In the genomic region with DNA sequence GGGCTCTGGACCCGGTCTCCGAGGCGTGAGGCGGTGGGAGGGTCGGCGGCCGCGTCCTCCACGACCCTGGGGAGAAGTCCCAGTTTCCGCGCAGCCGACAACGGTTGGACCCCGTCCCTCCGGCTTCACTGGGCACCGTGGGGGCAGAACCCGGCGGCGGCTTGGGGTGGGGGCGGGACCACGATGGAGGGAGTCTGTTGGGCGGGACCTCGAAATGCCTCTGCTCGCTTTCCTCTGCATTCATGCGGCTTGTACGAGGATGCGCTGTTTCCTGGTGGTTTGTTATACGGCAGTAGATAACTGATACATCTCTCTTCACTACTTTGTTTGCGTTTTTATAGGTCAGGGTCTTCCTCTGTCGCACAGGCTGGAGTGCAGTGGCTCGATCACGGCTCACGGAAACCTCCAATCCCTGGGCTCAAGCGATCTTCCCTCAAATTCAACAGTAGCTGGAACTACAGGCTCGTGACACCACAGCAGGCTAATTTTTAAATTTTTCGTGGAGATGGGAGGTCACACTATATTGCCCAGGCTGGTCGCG, we compare ENCODE assay signal across 8 cellular contexts. TPM values are rescaled to one million over a fixed set of nuclear protein-coding genes. Genes with fewer than 3 reads are reported as not detected.
DNase-seq lines count a peak whose midpoint lies in the region; ATAC-seq lines count a peak whose summit lies in the region.

No MANE protein-coding gene starts in this region.

- H3K27me3 Mint-ChIP-seq in activated CD8-positive, alpha-beta memory T cell treated with anti-CD3 and anti-CD28 coated beads, Interleukin-2, amount 10 ng/mL, durations not matched to agents 7 days and 5 days: no peaks in the 10 kb centered on the region

- peak overlapping the region; percentile 72 for H3K27ac ChIP-seq in caudate nucleus (ENCODE audit: low read depth, low read length)

- peak overlapping the region; percentile 90 for H3K4me3 Mint-ChIP-seq in activated CD8-positive, alpha-beta memory T cell treated with anti-CD3 and anti-CD28 coated beads, Interleukin-2, amount 10 ng/mL, durations not matched to agents 7 days and 5 days

- peak; percentile 78 for DNase-seq in activated CD8-positive, alpha-beta memory T cell treated with anti-CD3 and anti-CD28 coated beads, Interleukin-2, amount 10 ng/mL, durations not matched to agents 7 days and 5 days
- no peak for DNase-seq in activated CD8-positive, alpha-beta memory T cell treated with anti-CD3 and anti-CD28 coated beads for 24 hours
- DNase-seq in UCSD-AML1 (lab: John Stamatoyannopoulos, UW; ENCODE audit: unreplicated experiment) (peak; percentile 78), caudate nucleus (lab: John Stamatoyannopoulos, UW) (peak in 15 of 61 donors; percentile 13 to 55 (median 38)), left colon (peak; percentile 73 to 75), NOMO-1 (lab: John Stamatoyannopoulos, UW; ENCODE audit: unreplicated experiment in 2 of 2) (no peak)
- peak; percentile 65 for DNase-seq in stimulated activated CD4-positive, alpha-beta T cell treated with anti-CD3 and anti-CD28 coated beads, Interleukin-1b, Interleukin-23, amount 100 ng/mL, for 48 hours

- peak; percentile 14 for ATAC-seq in activated CD8-positive, alpha-beta memory T cell treated with anti-CD3 and anti-CD28 coated beads, Interleukin-2, amount 10 ng/mL, durations not matched to agents 7 days and 5 days
- ATAC-seq in left colon (peak; percentile 10), HG02759 (IDR thresholded peaks at IDR 0.05; ENCODE audit: unreplicated experiment) (no peak)

- H3K4me1 Mint-ChIP-seq in activated CD8-positive, alpha-beta memory T cell treated with anti-CD3 and anti-CD28 coated beads, Interleukin-2, amount 10 ng/mL, durations not matched to agents 7 days and 5 days: peaks cover 30% of the 10 kb centered on the region

- H3K27ac Mint-ChIP-seq in activated CD8-positive, alpha-beta memory T cell treated with anti-CD3 and anti-CD28 coated beads, Interleukin-2, amount 10 ng/mL, durations not matched to agents 7 days and 5 days: peak overlapping the region; percentile 88

- intact Hi-C loops in left colon (cut with DNase I, micrococcal nuclease): loop anchor here (10.0 kb wide), 2 partner anchors 168 to 658 kb away; a partner anchor contains a TSS

- no peaks in the 10 kb centered on the region for H3K9me3 Mint-ChIP-seq in activated CD8-positive, alpha-beta memory T cell treated with anti-CD3 and anti-CD28 coated beads, Interleukin-2, amount 10 ng/mL, durations not matched to agents 7 days and 5 days (ENCODE audit: low read depth)

- CTCF ChIA-PET in activated CD8-positive, alpha-beta memory T cell treated with anti-CD3 and anti-CD28 coated beads, Interleukin-2, amount 10 ng/mL, durations not matched to agents 7 days and 5 days (lab: Charles Lee): interaction anchor here (0.8 to 1.6 kb wide), 4 partner anchors 10 to 588 kb away, joined by 3 to 6 read pairs (median 4); a partner anchor contains a TSS

- H3K36me3 Mint-ChIP-seq in activated CD8-positive, alpha-beta memory T cell treated with anti-CD3 and anti-CD28 coated beads, Interleukin-2, amount 10 ng/mL, durations not matched to agents 7 days and 5 days: no peaks in the 10 kb centered on the region

RNA-seq across cellular contexts. Expression of a gene that starts 24.6 kb away (rescaled TPM):
- 1 to 10 TPM; 6.0 to 9.6 TPM for total RNA-seq in activated CD8-positive, alpha-beta memory T cell treated with anti-CD3 and anti-CD28 coated beads, Interleukin-2, amount 10 ng/mL, durations not matched to agents 7 days and 5 days
- total RNA-seq in left colon: 10 to 100 TPM; 10.2 to 11.9 TPM

RNA-seq across cellular contexts. Expression of a gene that starts 25.8 kb away (rescaled TPM):
- 10 to 100 TPM; 27.3 to 30.8 TPM for total RNA-seq in activated CD8-positive, alpha-beta memory T cell treated with anti-CD3 and anti-CD28 coated beads, Interleukin-2, amount 10 ng/mL, durations not matched to agents 7 days and 5 days
- total RNA-seq in left colon: 10 to 100 TPM; 26.5 to 31.1 TPM

RNA-seq across cellular contexts. Expression of a gene that starts 34.6 kb away (rescaled TPM):
- total RNA-seq in activated CD8-positive, alpha-beta memory T cell treated with anti-CD3 and anti-CD28 coated beads, Interleukin-2, amount 10 ng/mL, durations not matched to agents 7 days and 5 days: 100 to 1,000 TPM; 354 to 362 TPM
- 100 to 1,000 TPM; 280 to 315 TPM for total RNA-seq in left colon

RNA-seq across cellular contexts. Expression of a gene that starts 42.0 kb away (rescaled TPM):
- total RNA-seq in activated CD8-positive, alpha-beta memory T cell treated with anti-CD3 and anti-CD28 coated beads, Interleukin-2, amount 10 ng/mL, durations not matched to agents 7 days and 5 days: 100 to 1,000 TPM; 103 to 116 TPM
- total RNA-seq in left colon: 10 to 100 TPM; 44.3 to 48.2 TPM

Comparison
In these comparisons a context has a peak if more than half of its experiments do, and no peak if none do; other contexts are left out.
1. DNase-seq: peak in activated CD8-positive, alpha-beta memory T cell treated with anti-CD3 and anti-CD28 coated beads, Interleukin-2, amount 10 ng/mL, durations not matched to agents 7 days and 5 days (single experiment), UCSD-AML1 (single experiment), left colon (2 of 2) and stimulated activated CD4-positive, alpha-beta T cell treated with anti-CD3 and anti-CD28 coated beads, Interleukin-1b, Interleukin-23, amount 100 ng/mL, for 48 hours (single experiment); none in activated CD8-positive, alpha-beta memory T cell treated with anti-CD3 and anti-CD28 coated beads for 24 hours (single experiment) and NOMO-1 (0 of 2).